1 cellular context compared by ENCODE assay signal in the genomic region with DNA sequence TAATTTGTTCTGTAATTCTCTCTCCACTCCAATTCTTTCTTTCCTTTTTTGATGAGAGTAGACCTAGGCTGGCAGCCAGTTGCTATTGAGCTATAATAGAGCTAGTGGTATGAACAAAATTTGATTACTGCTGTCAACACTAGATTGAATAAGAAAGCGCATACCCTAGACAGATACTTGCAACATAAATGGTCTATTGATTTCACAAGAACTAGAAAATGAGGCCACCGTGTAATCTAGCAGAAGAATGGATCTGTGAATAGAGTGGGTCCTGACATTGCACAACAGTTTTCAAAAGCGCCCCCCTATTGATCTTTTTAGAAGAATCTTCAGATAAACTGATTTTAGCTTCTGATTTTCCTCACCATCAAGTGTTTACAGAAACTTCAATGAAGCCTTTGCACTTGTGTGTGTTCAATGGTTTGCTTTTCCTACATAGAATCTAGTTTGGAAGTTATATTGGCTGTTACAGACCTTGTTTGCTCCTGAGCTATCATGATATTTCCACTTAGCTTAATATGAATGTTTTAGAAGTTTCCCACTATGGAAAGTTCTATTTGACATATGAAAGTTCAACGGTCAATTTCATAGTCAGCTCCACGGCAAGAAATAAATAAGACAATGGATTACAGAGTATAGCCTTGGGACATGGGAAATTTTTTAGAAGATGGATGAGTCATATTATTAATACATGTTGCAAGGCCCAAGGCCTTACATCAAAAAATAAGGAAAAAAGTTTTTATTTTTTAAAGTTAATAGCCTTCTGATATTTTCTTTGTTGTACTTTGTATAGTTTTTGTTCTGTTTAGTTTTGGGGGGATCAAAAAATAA.
A peak's percentile ranks its signal among the peaks of the same experiment; 100 is the strongest.
TF ChIP-seq lines count a peak whose summit lies in the region.

No MANE protein-coding gene starts in this region.

TF ChIP-seq in HepG2, 621 proteins besides CTCF, POLR2A, EP300 and RAD21 (continued from another document and continues in another):
- TF ChIP-seq, protein P1, sequence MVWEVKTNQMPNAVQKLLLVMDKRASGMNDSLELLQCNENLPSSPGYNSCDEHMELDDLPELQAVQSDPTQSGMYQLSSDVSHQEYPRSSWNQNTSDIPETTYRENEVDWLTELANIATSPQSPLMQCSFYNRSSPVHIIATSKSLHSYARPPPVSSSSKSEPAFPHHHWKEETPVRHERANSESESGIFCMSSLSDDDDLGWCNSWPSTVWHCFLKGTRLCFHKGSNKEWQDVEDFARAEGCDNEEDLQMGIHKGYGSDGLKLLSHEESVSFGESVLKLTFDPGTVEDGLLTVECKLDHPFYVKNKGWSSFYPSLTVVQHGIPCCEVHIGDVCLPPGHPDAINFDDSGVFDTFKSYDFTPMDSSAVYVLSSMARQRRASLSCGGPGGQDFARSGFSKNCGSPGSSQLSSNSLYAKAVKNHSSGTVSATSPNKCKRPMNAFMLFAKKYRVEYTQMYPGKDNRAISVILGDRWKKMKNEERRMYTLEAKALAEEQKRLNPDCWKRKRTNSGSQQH (CRISPR knock-in tag; IDR thresholded peaks at IDR 0.05; ENCODE audit: low read depth): no peak
- TF ChIP-seq ZNF782 (CRISPR knock-in tag; IDR thresholded peaks at IDR 0.05; ENCODE audit: borderline replicate concordance): no peak
- TF ChIP-seq KAT7 (CRISPR knock-in tag; IDR thresholded peaks at IDR 0.05; ENCODE audit: borderline replicate concordance): no peak
- TF ChIP-seq MEF2D (CRISPR knock-in tag; IDR thresholded peaks at IDR 0.05): peak; percentile 69; the same call in 1 of the 2 replicates
- TF ChIP-seq ZNF737 (CRISPR knock-in tag; IDR thresholded peaks at IDR 0.05; ENCODE audit: borderline replicate concordance): no peak
- TF ChIP-seq, protein P2, sequence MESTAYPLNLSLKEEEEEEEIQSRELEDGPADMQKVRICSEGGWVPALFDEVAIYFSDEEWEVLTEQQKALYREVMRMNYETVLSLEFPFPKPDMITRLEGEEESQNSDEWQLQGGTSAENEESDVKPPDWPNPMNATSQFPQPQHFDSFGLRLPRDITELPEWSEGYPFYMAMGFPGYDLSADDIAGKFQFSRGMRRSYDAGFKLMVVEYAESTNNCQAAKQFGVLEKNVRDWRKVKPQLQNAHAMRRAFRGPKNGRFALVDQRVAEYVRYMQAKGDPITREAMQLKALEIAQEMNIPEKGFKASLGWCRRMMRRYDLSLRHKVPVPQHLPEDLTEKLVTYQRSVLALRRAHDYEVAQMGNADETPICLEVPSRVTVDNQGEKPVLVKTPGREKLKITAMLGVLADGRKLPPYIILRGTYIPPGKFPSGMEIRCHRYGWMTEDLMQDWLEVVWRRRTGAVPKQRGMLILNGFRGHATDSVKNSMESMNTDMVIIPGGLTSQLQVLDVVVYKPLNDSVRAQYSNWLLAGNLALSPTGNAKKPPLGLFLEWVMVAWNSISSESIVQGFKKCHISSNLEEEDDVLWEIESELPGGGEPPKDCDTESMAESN (CRISPR knock-in tag; conservative IDR thresholded peaks at IDR 0.05): 0 out of 2 replicates have a peak, but pooled peaks have one; percentile 26
- TF ChIP-seq, protein P3, sequence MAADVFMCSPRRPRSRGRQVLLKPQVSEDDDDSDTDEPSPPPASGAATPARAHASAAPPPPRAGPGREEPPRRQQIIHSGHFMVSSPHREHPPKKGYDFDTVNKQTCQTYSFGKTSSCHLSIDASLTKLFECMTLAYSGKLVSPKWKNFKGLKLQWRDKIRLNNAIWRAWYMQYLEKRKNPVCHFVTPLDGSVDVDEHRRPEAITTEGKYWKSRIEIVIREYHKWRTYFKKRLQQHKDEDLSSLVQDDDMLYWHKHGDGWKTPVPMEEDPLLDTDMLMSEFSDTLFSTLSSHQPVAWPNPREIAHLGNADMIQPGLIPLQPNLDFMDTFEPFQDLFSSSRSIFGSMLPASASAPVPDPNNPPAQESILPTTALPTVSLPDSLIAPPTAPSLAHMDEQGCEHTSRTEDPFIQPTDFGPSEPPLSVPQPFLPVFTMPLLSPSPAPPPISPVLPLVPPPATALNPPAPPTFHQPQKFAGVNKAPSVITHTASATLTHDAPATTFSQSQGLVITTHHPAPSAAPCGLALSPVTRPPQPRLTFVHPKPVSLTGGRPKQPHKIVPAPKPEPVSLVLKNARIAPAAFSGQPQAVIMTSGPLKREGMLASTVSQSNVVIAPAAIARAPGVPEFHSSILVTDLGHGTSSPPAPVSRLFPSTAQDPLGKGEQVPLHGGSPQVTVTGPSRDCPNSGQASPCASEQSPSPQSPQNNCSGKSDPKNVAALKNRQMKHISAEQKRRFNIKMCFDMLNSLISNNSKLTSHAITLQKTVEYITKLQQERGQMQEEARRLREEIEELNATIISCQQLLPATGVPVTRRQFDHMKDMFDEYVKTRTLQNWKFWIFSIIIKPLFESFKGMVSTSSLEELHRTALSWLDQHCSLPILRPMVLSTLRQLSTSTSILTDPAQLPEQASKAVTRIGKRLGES (CRISPR knock-in tag; IDR thresholded peaks at IDR 0.05; ENCODE audit: borderline replicate concordance): no peak
- no peak for TF ChIP-seq ZNF382 (CRISPR knock-in tag; IDR thresholded peaks at IDR 0.05; ENCODE audit: borderline replicate concordance)
- no peak for TF ChIP-seq ZBTB42 (CRISPR knock-in tag; IDR thresholded peaks at IDR 0.05)
- TF ChIP-seq, protein P4, sequence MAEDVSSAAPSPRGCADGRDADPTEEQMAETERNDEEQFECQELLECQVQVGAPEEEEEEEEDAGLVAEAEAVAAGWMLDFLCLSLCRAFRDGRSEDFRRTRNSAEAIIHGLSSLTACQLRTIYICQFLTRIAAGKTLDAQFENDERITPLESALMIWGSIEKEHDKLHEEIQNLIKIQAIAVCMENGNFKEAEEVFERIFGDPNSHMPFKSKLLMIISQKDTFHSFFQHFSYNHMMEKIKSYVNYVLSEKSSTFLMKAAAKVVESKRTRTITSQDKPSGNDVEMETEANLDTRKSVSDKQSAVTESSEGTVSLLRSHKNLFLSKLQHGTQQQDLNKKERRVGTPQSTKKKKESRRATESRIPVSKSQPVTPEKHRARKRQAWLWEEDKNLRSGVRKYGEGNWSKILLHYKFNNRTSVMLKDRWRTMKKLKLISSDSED (CRISPR knock-in tag; IDR thresholded peaks at IDR 0.05): no peak
- TF ChIP-seq, protein P5, sequence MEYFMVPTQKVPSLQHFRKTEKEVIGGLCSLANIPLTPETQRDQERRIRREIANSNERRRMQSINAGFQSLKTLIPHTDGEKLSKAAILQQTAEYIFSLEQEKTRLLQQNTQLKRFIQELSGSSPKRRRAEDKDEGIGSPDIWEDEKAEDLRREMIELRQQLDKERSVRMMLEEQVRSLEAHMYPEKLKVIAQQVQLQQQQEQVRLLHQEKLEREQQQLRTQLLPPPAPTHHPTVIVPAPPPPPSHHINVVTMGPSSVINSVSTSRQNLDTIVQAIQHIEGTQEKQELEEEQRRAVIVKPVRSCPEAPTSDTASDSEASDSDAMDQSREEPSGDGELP (IDR thresholded peaks at IDR 0.05; ENCODE audit: borderline replicate concordance, low read depth): peak; percentile 41; the same call in 1 of the 2 replicates
- peak; percentile 44; the same call in 1 of the 2 replicates for TF ChIP-seq POGZ (CRISPR knock-in tag; IDR thresholded peaks at IDR 0.05)
- TF ChIP-seq ZSCAN9 (CRISPR knock-in tag; IDR thresholded peaks at IDR 0.05; ENCODE audit: borderline replicate concordance): no peak
- no peak for TF ChIP-seq IRF2 (CRISPR knock-in tag; IDR thresholded peaks at IDR 0.05)
- TF ChIP-seq, protein P6, sequence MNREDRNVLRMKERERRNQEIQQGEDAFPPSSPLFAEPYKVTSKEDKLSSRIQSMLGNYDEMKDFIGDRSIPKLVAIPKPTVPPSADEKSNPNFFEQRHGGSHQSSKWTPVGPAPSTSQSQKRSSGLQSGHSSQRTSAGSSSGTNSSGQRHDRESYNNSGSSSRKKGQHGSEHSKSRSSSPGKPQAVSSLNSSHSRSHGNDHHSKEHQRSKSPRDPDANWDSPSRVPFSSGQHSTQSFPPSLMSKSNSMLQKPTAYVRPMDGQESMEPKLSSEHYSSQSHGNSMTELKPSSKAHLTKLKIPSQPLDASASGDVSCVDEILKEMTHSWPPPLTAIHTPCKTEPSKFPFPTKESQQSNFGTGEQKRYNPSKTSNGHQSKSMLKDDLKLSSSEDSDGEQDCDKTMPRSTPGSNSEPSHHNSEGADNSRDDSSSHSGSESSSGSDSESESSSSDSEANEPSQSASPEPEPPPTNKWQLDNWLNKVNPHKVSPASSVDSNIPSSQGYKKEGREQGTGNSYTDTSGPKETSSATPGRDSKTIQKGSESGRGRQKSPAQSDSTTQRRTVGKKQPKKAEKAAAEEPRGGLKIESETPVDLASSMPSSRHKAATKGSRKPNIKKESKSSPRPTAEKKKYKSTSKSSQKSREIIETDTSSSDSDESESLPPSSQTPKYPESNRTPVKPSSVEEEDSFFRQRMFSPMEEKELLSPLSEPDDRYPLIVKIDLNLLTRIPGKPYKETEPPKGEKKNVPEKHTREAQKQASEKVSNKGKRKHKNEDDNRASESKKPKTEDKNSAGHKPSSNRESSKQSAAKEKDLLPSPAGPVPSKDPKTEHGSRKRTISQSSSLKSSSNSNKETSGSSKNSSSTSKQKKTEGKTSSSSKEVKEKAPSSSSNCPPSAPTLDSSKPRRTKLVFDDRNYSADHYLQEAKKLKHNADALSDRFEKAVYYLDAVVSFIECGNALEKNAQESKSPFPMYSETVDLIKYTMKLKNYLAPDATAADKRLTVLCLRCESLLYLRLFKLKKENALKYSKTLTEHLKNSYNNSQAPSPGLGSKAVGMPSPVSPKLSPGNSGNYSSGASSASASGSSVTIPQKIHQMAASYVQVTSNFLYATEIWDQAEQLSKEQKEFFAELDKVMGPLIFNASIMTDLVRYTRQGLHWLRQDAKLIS (CRISPR knock-in tag; IDR thresholded peaks at IDR 0.05): no peak
- TF ChIP-seq TAF1 (CRISPR knock-in tag; IDR thresholded peaks at IDR 0.05): no peak
- TF ChIP-seq BRCA1 (CRISPR knock-in tag; IDR thresholded peaks at IDR 0.05): no peak
- TF ChIP-seq, protein P7, sequence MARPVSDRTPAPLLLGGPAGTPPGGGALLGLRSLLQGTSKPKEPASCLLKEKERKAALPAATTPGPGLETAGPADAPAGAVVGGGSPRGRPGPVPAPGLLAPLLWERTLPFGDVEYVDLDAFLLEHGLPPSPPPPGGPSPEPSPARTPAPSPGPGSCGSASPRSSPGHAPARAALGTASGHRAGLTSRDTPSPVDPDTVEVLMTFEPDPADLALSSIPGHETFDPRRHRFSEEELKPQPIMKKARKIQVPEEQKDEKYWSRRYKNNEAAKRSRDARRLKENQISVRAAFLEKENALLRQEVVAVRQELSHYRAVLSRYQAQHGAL (CRISPR knock-in tag; IDR thresholded peaks at IDR 0.05; ENCODE audit: not compliant biosample characterization): no peak
- no peak for TF ChIP-seq GTF2F1 (IDR thresholded peaks at IDR 0.05; ENCODE audit: low read length)
- TF ChIP-seq ZBTB20 (CRISPR knock-in tag; IDR thresholded peaks at IDR 0.05; ENCODE audit: borderline replicate concordance, low read depth): 0 out of 2 replicates have a peak, but pooled peaks have one; percentile 69
- TF ChIP-seq ATAD3A (CRISPR knock-in tag; IDR thresholded peaks at IDR 0.05): no peak
- no peak for TF ChIP-seq AKAP8 (CRISPR knock-in tag; IDR thresholded peaks at IDR 0.05)
- no peak for TF ChIP-seq ZNF562 (CRISPR knock-in tag; IDR thresholded peaks at IDR 0.05; ENCODE audit: borderline replicate concordance)
- TF ChIP-seq, protein P8, sequence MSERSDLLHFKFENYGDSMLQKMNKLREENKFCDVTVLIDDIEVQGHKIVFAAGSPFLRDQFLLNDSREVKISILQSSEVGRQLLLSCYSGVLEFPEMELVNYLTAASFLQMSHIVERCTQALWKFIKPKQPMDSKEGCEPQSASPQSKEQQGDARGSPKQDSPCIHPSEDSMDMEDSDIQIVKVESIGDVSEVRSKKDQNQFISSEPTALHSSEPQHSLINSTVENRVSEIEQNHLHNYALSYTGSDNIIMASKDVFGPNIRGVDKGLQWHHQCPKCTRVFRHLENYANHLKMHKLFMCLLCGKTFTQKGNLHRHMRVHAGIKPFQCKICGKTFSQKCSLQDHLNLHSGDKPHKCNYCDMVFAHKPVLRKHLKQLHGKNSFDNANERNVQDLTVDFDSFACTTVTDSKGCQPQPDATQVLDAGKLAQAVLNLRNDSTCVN (CRISPR knock-in tag; IDR thresholded peaks at IDR 0.05; ENCODE audit: borderline replicate concordance): no peak
- no peak for TF ChIP-seq ESRRA (CRISPR knock-in tag; IDR thresholded peaks at IDR 0.05; ENCODE audit: low read depth)
- TF ChIP-seq ZSCAN31 (CRISPR knock-in tag; IDR thresholded peaks at IDR 0.05; ENCODE audit: low read depth): no peak
- no peak for TF ChIP-seq ZNF44 (CRISPR knock-in tag; IDR thresholded peaks at IDR 0.05)
- TF ChIP-seq ZNF335 (CRISPR knock-in tag; IDR thresholded peaks at IDR 0.05): no peak
- TF ChIP-seq KLF16 (CRISPR knock-in tag; IDR thresholded peaks at IDR 0.05): peak in 1 of 2 experiments; percentile 73; a peak in 1 of 4 replicates
- TF ChIP-seq PAWR (CRISPR knock-in tag; IDR thresholded peaks at IDR 0.05; ENCODE audit: borderline replicate concordance): no peak
- TF ChIP-seq ZNF337 (CRISPR knock-in tag; IDR thresholded peaks at IDR 0.05; ENCODE audit: borderline replicate concordance, low read depth): no peak
- TF ChIP-seq, protein P9, sequence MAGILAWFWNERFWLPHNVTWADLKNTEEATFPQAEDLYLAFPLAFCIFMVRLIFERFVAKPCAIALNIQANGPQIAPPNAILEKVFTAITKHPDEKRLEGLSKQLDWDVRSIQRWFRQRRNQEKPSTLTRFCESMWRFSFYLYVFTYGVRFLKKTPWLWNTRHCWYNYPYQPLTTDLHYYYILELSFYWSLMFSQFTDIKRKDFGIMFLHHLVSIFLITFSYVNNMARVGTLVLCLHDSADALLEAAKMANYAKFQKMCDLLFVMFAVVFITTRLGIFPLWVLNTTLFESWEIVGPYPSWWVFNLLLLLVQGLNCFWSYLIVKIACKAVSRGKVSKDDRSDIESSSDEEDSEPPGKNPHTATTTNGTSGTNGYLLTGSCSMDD (CRISPR knock-in tag; IDR thresholded peaks at IDR 0.05): no peak
- TF ChIP-seq SRSF9 (IDR thresholded peaks at IDR 0.05; ENCODE audit: borderline replicate concordance, insufficient read depth, low read depth, low read length, poor library complexity, severe bottlenecking): no peak
- TF ChIP-seq ZNF12 (CRISPR knock-in tag; IDR thresholded peaks at IDR 0.05): no peak
- no peak for TF ChIP-seq MAZ (IDR thresholded peaks at IDR 0.05; ENCODE audit: borderline replicate concordance, low read depth, low read length)
- TF ChIP-seq MAZ (CRISPR knock-in tag; IDR thresholded peaks at IDR 0.05; ENCODE audit: low read depth): no peak
- TF ChIP-seq ADNP (CRISPR knock-in tag; IDR thresholded peaks at IDR 0.05): no peak
- no peak for TF ChIP-seq NR3C1 (CRISPR knock-in tag; IDR thresholded peaks at IDR 0.05)
- no peak for TF ChIP-seq EZH2 (conservative IDR thresholded peaks at IDR 0.05; ENCODE audit: low read depth, low read length)
- TF ChIP-seq, protein P10, sequence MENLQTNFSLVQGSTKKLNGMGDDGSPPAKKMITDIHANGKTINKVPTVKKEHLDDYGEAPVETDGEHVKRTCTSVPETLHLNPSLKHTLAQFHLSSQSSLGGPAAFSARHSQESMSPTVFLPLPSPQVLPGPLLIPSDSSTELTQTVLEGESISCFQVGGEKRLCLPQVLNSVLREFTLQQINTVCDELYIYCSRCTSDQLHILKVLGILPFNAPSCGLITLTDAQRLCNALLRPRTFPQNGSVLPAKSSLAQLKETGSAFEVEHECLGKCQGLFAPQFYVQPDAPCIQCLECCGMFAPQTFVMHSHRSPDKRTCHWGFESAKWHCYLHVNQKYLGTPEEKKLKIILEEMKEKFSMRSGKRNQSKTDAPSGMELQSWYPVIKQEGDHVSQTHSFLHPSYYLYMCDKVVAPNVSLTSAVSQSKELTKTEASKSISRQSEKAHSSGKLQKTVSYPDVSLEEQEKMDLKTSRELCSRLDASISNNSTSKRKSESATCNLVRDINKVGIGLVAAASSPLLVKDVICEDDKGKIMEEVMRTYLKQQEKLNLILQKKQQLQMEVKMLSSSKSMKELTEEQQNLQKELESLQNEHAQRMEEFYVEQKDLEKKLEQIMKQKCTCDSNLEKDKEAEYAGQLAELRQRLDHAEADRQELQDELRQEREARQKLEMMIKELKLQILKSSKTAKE (CRISPR knock-in tag; IDR thresholded peaks at IDR 0.05; ENCODE audit: borderline replicate concordance): no peak
- no peak for TF ChIP-seq RBAK (CRISPR knock-in tag; IDR thresholded peaks at IDR 0.05)
- TF ChIP-seq KMT2B (CRISPR knock-in tag; IDR thresholded peaks at IDR 0.05): no peak
- no peak; the same call in 1 of the 2 replicates for TF ChIP-seq TOE1 (CRISPR knock-in tag; IDR thresholded peaks at IDR 0.05)
